ENCODE assay signal across 19 cellular contexts in genomic region chr17:38431343-38432145, GRCh38. TPM values are rescaled to one million over a fixed set of nuclear protein-coding genes. Genes with fewer than 3 reads are reported as not detected.
A peak's percentile ranks its signal among the peaks of the same experiment; 100 is the strongest.
DNase-seq lines count a peak whose midpoint lies in the region; ATAC-seq and TF ChIP-seq lines count a peak whose summit lies in the region.
"Had no signal": no experiment of that assay in that cellular context is flagged by ENCODE, and none has a peak within 500 bp of the region (broad histone marks: within the 10 kb centered on the region; RNA-seq: fewer than 3 reads in every experiment).

No MANE protein-coding gene starts in this region.

- H3K27me3 ChIP-seq in BLaER1 treated with 17β-estradiol and CSF1 and Interleukin-3, amounts not matched to agents 10 nM and 100 nM = no peaks in the 10 kb centered on the region
- no peaks in the 10 kb centered on the region for H3K27me3 ChIP-seq in fibroblast of lung (ENCODE audit: control insufficient read depth, insufficient read depth, low read length)
- H3K27me3 ChIP-seq: SJSA1 had no signal

- no peak overlapping the region for H3K4me3 ChIP-seq in BLaER1 treated with 17β-estradiol and CSF1 and Interleukin-3, amounts not matched to agents 10 nM and 100 nM
- H3K4me3 ChIP-seq in fibroblast of lung (replicated peaks in 1 of 4; ENCODE audit: control extremely low read depth in 1 of 4, insufficient read depth in 1 of 4, low read depth in 3 of 4, low read length in 4 of 4) = no peak overlapping the region
- H3K4me3 ChIP-seq: psoas muscle, SJSA1 had no signal

- peaks cover 27 to 83% (median 78%) of the 10 kb centered on the region in 11 experiments; a peak in 21 of 22 replicates for H4K20me1 ChIP-seq in BLaER1 treated with 17β-estradiol and CSF1 and Interleukin-3, amounts not matched to agents 10 nM and 100 nM
- no peaks in the 10 kb centered on the region for H4K20me1 ChIP-seq in fibroblast of lung (ENCODE audit: control insufficient read depth, extremely low read depth, insufficient read depth, low read length)

- DNase-seq in amygdala (lab: John Stamatoyannopoulos, UW) = peak in 54 of 56 donors; percentile 31 to 96 (median 84)
- no peak for DNase-seq in fibroblast of lung (ENCODE audit: low read depth in 2 of 2)
- peak; percentile 83 for DNase-seq in occipital lobe (lab: John Stamatoyannopoulos, UW)
- no peak for DNase-seq in NCI-H82 (lab: John Stamatoyannopoulos, UW)
- DNase-seq: activated CD4-positive, alpha-beta T cell treated with anti-CD3 and anti-CD28 coated beads for 4 hours; activated gamma-delta T cell treated with Interleukin-2 at 50 U/mL for 16 hours; GDM1; HCEC 1CT; NCI-H187 treated with DMSO at 0.1 percent for 48 hours; NCI-H446; psoas muscle; stimulated activated naive CD8-positive, alpha-beta T cell treated with anti-CD3 and anti-CD28 coated beads, Interleukin-15, Interleukin-2, amounts not matched to agents 100 U/mL and 50 U/mL, for 24 hours; T-helper 9 cell had no signal

- no peak for TF ChIP-seq CTCF in fibroblast of lung (conservative IDR thresholded peaks at IDR 0.05 in 1 of 2, IDR thresholded peaks at IDR 0.05 in 1 of 2; ENCODE audit: low read depth in 1 of 2, low read length in 2 of 2)

- H3K4me2 ChIP-seq in BLaER1 treated with 17β-estradiol and CSF1 and Interleukin-3, amounts not matched to agents 10 nM and 100 nM = peak overlapping the region; percentile 40 to 98 (median 95); a peak in 18 of 22 replicates
- peak overlapping the region; percentile 44 for H3K4me2 ChIP-seq in fibroblast of lung (ENCODE audit: extremely low read depth, insufficient read depth, low read length)

- H3K4me1 ChIP-seq in BLaER1 treated with 17β-estradiol and CSF1 and Interleukin-3, amounts not matched to agents 10 nM and 100 nM = peaks cover 46 to 74% (median 52%) of the 10 kb centered on the region in 10 experiments
- peaks cover 20% of the 10 kb centered on the region for H3K4me1 ChIP-seq in fibroblast of lung (ENCODE audit: control insufficient read depth, extremely low read depth, insufficient read depth, low read length)

- peaks cover 4 to 56% (median 42%) of the 10 kb centered on the region in 11 experiments; a peak in 21 of 22 replicates for H3K36me3 ChIP-seq in BLaER1 treated with 17β-estradiol and CSF1 and Interleukin-3, amounts not matched to agents 10 nM and 100 nM
- peaks cover 7% of the 10 kb centered on the region for H3K36me3 ChIP-seq in fibroblast of lung (ENCODE audit: control insufficient read depth, insufficient read depth, low read length)

- peaks cover 57% of the 10 kb centered on the region for H3K79me2 ChIP-seq in fibroblast of lung (ENCODE audit: control insufficient read depth, insufficient read depth, low read length)

- H2AFZ ChIP-seq in fibroblast of lung (ENCODE audit: low read length) = no peak overlapping the region

- H3K9me3 ChIP-seq in BLaER1 treated with 17β-estradiol and CSF1 and Interleukin-3, amounts not matched to agents 10 nM and 100 nM (replicated peaks in 1 of 11) = no peaks in the 10 kb centered on the region
- no peaks in the 10 kb centered on the region for H3K9me3 ChIP-seq in fibroblast of lung (ENCODE audit: control insufficient read depth, insufficient read depth, low read depth, low read length)
- H3K9me3 ChIP-seq: psoas muscle, SJSA1 had no signal

- ATAC-seq in HG03469 (IDR thresholded peaks at IDR 0.05; ENCODE audit: unreplicated experiment) = no peak
- no peak for ATAC-seq in HG02588 (IDR thresholded peaks at IDR 0.05; ENCODE audit: unreplicated experiment)
- no peak for ATAC-seq in GM18517 (IDR thresholded peaks at IDR 0.05; ENCODE audit: unreplicated experiment)
- ATAC-seq: left lobe of liver; psoas muscle; stimulated activated naive CD8-positive, alpha-beta T cell treated with anti-CD3 and anti-CD28 coated beads, Interleukin-15, Interleukin-2, amounts not matched to agents 100 U/mL and 50 U/mL, for 24 hours had no signal

- H3K9ac ChIP-seq in BLaER1 treated with 17β-estradiol and CSF1 and Interleukin-3, amounts not matched to agents 10 nM and 100 nM = peak overlapping the region in 10 of 11 experiments; percentile 4 to 93 (median 21); a peak in 4 of 22 replicates
- no peak overlapping the region for H3K9ac ChIP-seq in fibroblast of lung (ENCODE audit: insufficient read depth, low read length)

- 0 out of 22 replicates have a peak overlapping the region, but pooled peaks of 1 of the 11 experiments have one; percentile 8 for H3K27ac ChIP-seq in BLaER1 treated with 17β-estradiol and CSF1 and Interleukin-3, amounts not matched to agents 10 nM and 100 nM
- no peak overlapping the region for H3K27ac ChIP-seq in fibroblast of lung (ENCODE audit: insufficient read depth, low read length)
- H3K27ac ChIP-seq: SJSA1 had no signal

RNA-seq across cellular contexts. Expression of gene ARHGAP23, which starts 3.3 kb away (rescaled TPM):
- total RNA-seq in fibroblast of lung (18.2 and 41.1 TPM in 2 replicates), occipital lobe (42.9 TPM)
- polyA plus RNA-seq in fibroblast of lung = 28.1 and 31.0 TPM in 2 replicates
- 71.0 and 72.1 TPM in 2 replicates for polyA plus RNA-seq in fibroblast of lung (2012)
- 114 and 139 TPM in 2 replicates for polyA minus RNA-seq in fibroblast of lung (ENCODE audit: low replicate concordance)

Comparison
In these comparisons a context has a peak if more than half of its experiments do, and no peak if none do; other contexts are left out.
1. DNase-seq: peak in amygdala (54 of 56) and occipital lobe (single experiment); none in fibroblast of lung (0 of 2) and NCI-H82 (single experiment).